ENCODE assay signal across 36 cellular contexts in genomic region chr3:19295208-19295607, GRCh38.
"Had no signal": no experiment of that assay in that cellular context is flagged by ENCODE, and none has a peak within 500 bp of the region (broad histone marks: within the 10 kb centered on the region; RNA-seq: fewer than 3 reads in every experiment).

No MANE protein-coding gene starts in this region.

- H3K36me3 ChIP-seq: MG63 had no signal

- H3K4me3 ChIP-seq: MG63 had no signal

- H3K9me3 ChIP-seq: MG63 had no signal

- DNase-seq: Kasumi-1, MG63, MM.1S, MV-4-11, NCI-H1048, NCI-H1092, NCI-H1092 treated with DMSO at 0.1 percent for 48 hours, NCI-H1105, NCI-H1105 treated with DMSO at 0.1 percent for 48 hours, NCI-H1417, NCI-H1417 treated with DMSO at 0.1 percent for 48 hours, NCI-H1436, NCI-H1436 treated with DMSO at 0.1 percent for 48 hours, NCI-H146, NCI-H1694, NCI-H1694 treated with DMSO at 0.1 percent for 48 hours, NCI-H187, NCI-H187 treated with DMSO at 0.1 percent for 48 hours, NCI-H1930, NCI-H2029, NCI-H2029 treated with DMSO at 0.1 percent for 48 hours, NCI-H2081, NCI-H2081 treated with DMSO at 0.1 percent for 48 hours, NCI-H2107, NCI-H2171, NCI-H2171 treated with DMSO at 0.1 percent for 48 hours, NCI-H2227 treated with DMSO at 0.1 percent for 48 hours, NCI-H226, NCI-H345, NCI-H446, NCI-H446 treated with DMSO at 0.1 percent for 48 hours, NCI-H510A, NCI-H510A treated with DMSO at 0.1 percent for 48 hours, NCI-H524, NCI-H524 treated with DMSO at 0.1 percent for 48 hours, NCI-H526 had no signal

- H3K27me3 ChIP-seq: MG63 had no signal
